In genomic region chr16:89972244-89973234, GRCh38 we compare ENCODE assay signal across 8 cellular contexts. TPM values are rescaled to one million over a fixed set of nuclear protein-coding genes. Genes with fewer than 3 reads are reported as not detected.
DNase-seq lines count a peak whose midpoint lies in the region; ATAC-seq and TF ChIP-seq lines count a peak whose summit lies in the region.

No MANE protein-coding gene starts in this region.

- ATAC-seq in GM18868 (IDR thresholded peaks at IDR 0.05; ENCODE audit: unreplicated experiment) (peak; percentile 89), HG03097 (IDR thresholded peaks at IDR 0.05; ENCODE audit: low FRiP score, unreplicated experiment) (peak; percentile 83)
- ATAC-seq in central memory CD8-positive, alpha-beta T cell (replicated peaks; ENCODE audit: extremely low read depth, poor library complexity, severe bottlenecking) = peak; percentile 91

- CTCF ChIA-PET in AG04450 (lab: Charles Lee) = interaction anchor here (0.6 kb wide), 1 partner anchor 180 kb away, joined by 3 read pairs; no protein-coding TSS in a partner anchor

- DNase-seq in AG04450 (ENCODE audit: low read depth, low spot score) (peak; percentile 61), NCI-H2227 (lab: John Stamatoyannopoulos, UW; ENCODE audit: unreplicated experiment) (peak; percentile 93), kidney epithelial cell (ENCODE audit: low read depth) (no peak)
- peak; percentile 82 for DNase-seq in activated CD4-positive, CD25-positive, alpha-beta regulatory T cell treated with anti-CD3 and anti-CD28 coated beads, Interleukin-2, amount 50 U/mL, for 16 hours (ENCODE audit: low read depth, low spot score)
- DNase-seq in central memory CD8-positive, alpha-beta T cell (ENCODE audit: low spot score in 2 of 2) = peak; percentile 81 to 85
- peak; percentile 86 to 89 for DNase-seq in stimulated activated CD4-positive, alpha-beta T cell treated with anti-CD3 and anti-CD28 coated beads, Interleukin-15, amount 100 ng/mL, for 1 hour (ENCODE audit: low read depth in 1 of 2, low spot score in 1 of 2)

- H3K4me1 Mint-ChIP-seq in central memory CD8-positive, alpha-beta T cell = peaks cover 20% of the 10 kb centered on the region

- POLR2A ChIA-PET in AG04450 (lab: Yijun Ruan, JAX) = interaction anchor here (0.5 to 1.5 kb wide), 7 partner anchors 9 to 156 kb away, joined by 3 to 6 read pairs (median 4); partner anchors contain the start of gene FANCA

- H3K4me3 Mint-ChIP-seq in central memory CD8-positive, alpha-beta T cell = peak overlapping the region; percentile 99

- H3K36me3 Mint-ChIP-seq in central memory CD8-positive, alpha-beta T cell (ENCODE audit: insufficient read depth) = peaks cover 14% of the 10 kb centered on the region

- H3K27me3 ChIP-seq in AG04450 (ENCODE audit: control insufficient read depth, insufficient read depth, low read length) (no peaks in the 10 kb centered on the region), kidney epithelial cell (ENCODE audit: control insufficient read depth, insufficient read depth, low read length) (no peaks in the 10 kb centered on the region)

- peaks cover 16% of the 10 kb centered on the region for H3K9me3 ChIP-seq in AG04450 (ENCODE audit: control insufficient read depth, insufficient read depth, low read length)

- H3K27ac ChIP-seq in AG04450 (ENCODE audit: low read depth, low read length) = peak overlapping the region; percentile 77

- TF ChIP-seq CTCF in AG04450 (IDR thresholded peaks at IDR 0.05; ENCODE audit: low read depth, low read length) (no peak), kidney epithelial cell (IDR thresholded peaks at IDR 0.05; ENCODE audit: insufficient read depth, low read length, poor library complexity, severe bottlenecking) (no peak)

- H3K9me3 Mint-ChIP-seq in central memory CD8-positive, alpha-beta T cell = no peaks in the 10 kb centered on the region

- H3K27me3 Mint-ChIP-seq in central memory CD8-positive, alpha-beta T cell = no peaks in the 10 kb centered on the region

- peaks cover 1% of the 10 kb centered on the region for H3K36me3 ChIP-seq in kidney epithelial cell (ENCODE audit: control insufficient read depth, insufficient read depth, low read length)

- peak overlapping the region; percentile 100 for H3K27ac Mint-ChIP-seq in central memory CD8-positive, alpha-beta T cell (ENCODE audit: low read depth)

- H3K4me3 ChIP-seq in AG04450 (ENCODE audit: low read depth, low read length) (peak overlapping the region; percentile 97), kidney epithelial cell (ENCODE audit: low read depth, low read length) (peak overlapping the region; percentile 50)

RNA-seq across cellular contexts. Expression of gene DEF8, which starts 24.0 kb away (rescaled TPM):
- 77.1 and 96.4 TPM in 2 replicates for polyA plus RNA-seq in AG04450 (2011; rRNA removed)
- 41.0 and 47.8 TPM in 2 replicates for polyA minus RNA-seq in AG04450 (2011; rRNA and poly(A)+ RNA removed)
- 101 and 107 TPM in 2 replicates for total RNA-seq in kidney epithelial cell

RNA-seq across cellular contexts. Expression of gene DBNDD1, which starts 46.7 kb away (rescaled TPM):
- 9.2 and 12.5 TPM in 2 replicates for polyA plus RNA-seq in AG04450 (2011; rRNA removed)
- 5.8 and 7.2 TPM in 2 replicates for polyA minus RNA-seq in AG04450 (2011; rRNA and poly(A)+ RNA removed)
- total RNA-seq in kidney epithelial cell = 27.2 and 35.2 TPM in 2 replicates

RNA-seq across cellular contexts. Expression of gene TUBB3, which starts 49.4 kb away (rescaled TPM):
- polyA plus RNA-seq in AG04450 (2011; rRNA removed) = 129 and 173 TPM in 2 replicates
- 148 and 235 TPM in 2 replicates for polyA minus RNA-seq in AG04450 (2011; rRNA and poly(A)+ RNA removed)
- total RNA-seq in kidney epithelial cell = 599 and 683 TPM in 2 replicates

RNA-seq across cellular contexts. Expression of gene MC1R, which starts 53.9 kb away (rescaled TPM):
- 3.9 and 4.8 TPM in 2 replicates for polyA plus RNA-seq in AG04450 (2011; rRNA removed)
- 3.9 and 4.7 TPM in 2 replicates for polyA minus RNA-seq in AG04450 (2011; rRNA and poly(A)+ RNA removed)
- 1.5 and 3.0 TPM in 2 replicates for total RNA-seq in kidney epithelial cell
